ENCODE assay signal across 24 cellular contexts in genomic region chr3:143676021-143676420, GRCh38.
A peak's percentile ranks its signal among the peaks of the same experiment; 100 is the strongest.
DNase-seq lines count a peak whose midpoint lies in the region; ATAC-seq, FAIRE-seq and TF ChIP-seq lines count a peak whose summit lies in the region.
"Had no signal": no experiment of that assay in that cellular context is flagged by ENCODE, and none has a peak within 500 bp of the region (broad histone marks: within the 10 kb centered on the region; RNA-seq: fewer than 3 reads in every experiment).

No MANE protein-coding gene starts in this region.

- H4K20me1 ChIP-seq in K562 (replicated peaks; ENCODE audit: control insufficient read depth, insufficient read depth, low read length), result no peaks in the 10 kb centered on the region
- H4K20me1 ChIP-seq: BLaER1 treated with 17β-estradiol and CSF1 and Interleukin-3, amounts not matched to agents 10 nM and 100 nM had no signal

- H2AFZ ChIP-seq in K562 (ENCODE audit: low read depth, low read length), result peak overlapping the region; percentile 57; the same call in 1 of the 2 replicates

- no peak for FAIRE-seq in K562 (lab: Jason Lieb, UNC)
- FAIRE-seq: A204.1, GM18507 had no signal

- H3K79me2 ChIP-seq in K562 (ENCODE audit: control insufficient read depth, insufficient read depth, low read length), result no peaks in the 10 kb centered on the region

- no peak for ATAC-seq in K562
- no peak for ATAC-seq in stimulated activated naive CD8-positive, alpha-beta T cell treated with anti-CD3 and anti-CD28 coated beads, Interleukin-15, amount 100 ng/mL, for 72 hours
- ATAC-seq: HCT116, Panc1 had no signal

- H3K9me1 ChIP-seq in K562 (ENCODE audit: control insufficient read depth, insufficient read depth, low read length), result no peaks in the 10 kb centered on the region

- no peaks in the 10 kb centered on the region for H3K9me3 ChIP-seq in K562 (replicated peaks; ENCODE audit: control insufficient read depth, insufficient read depth, low read depth, low read length)
- H3K9me3 ChIP-seq in spleen, result no peaks in the 10 kb centered on the region
- H3K9me3 ChIP-seq: BLaER1 treated with 17β-estradiol and CSF1 and Interleukin-3, amounts not matched to agents 10 nM and 100 nM had no signal

- no peak for TF ChIP-seq EP300 in K562 (IDR thresholded peaks at IDR 0.05; ENCODE audit: low read length)

- DNase-seq in NCI-H510A treated with DMSO at 0.1 percent for 48 hours (lab: John Stamatoyannopoulos, UW) (peak; percentile 1), NCI-H510A (lab: John Stamatoyannopoulos, UW) (no peak), NCI-H2107 treated with DMSO at 0.1 percent for 48 hours (lab: John Stamatoyannopoulos, UW; ENCODE audit: unreplicated experiment) (peak; percentile 50), K562 (ENCODE audit: extremely low read depth in 1 of 4, low spot score in 3 of 4) (no peak), spleen (peak; percentile 68), ACHN (no peak), RPMI8226 (no peak)
- DNase-seq in stimulated activated naive CD8-positive, alpha-beta T cell treated with anti-CD3 and anti-CD28 coated beads, Interleukin-15, amount 100 ng/mL, for 72 hours, result no peak
- DNase-seq: AML-193; CD4-positive, alpha-beta T cell; DMS53; Kasumi-1; NCI-H1092 treated with DMSO at 0.1 percent for 48 hours; NCI-H1436; NCI-H1930; NCI-H526 treated with DMSO at 0.1 percent for 48 hours; SHP77 treated with DMSO at 0.1 percent for 48 hours; T-helper 1 cell had no signal

- no peaks in the 10 kb centered on the region; a peak in 1 of 5 replicates for H3K27me3 ChIP-seq in K562 (ENCODE audit: control insufficient read depth in 2 of 2, insufficient read depth in 2 of 2, low read length in 2 of 2)
- H3K27me3 ChIP-seq in spleen (replicated peaks in 1 of 7), result no peaks in the 10 kb centered on the region
- H3K27me3 ChIP-seq: BLaER1 treated with 17β-estradiol and CSF1 and Interleukin-3, amounts not matched to agents 10 nM and 100 nM had no signal

- no peak for TF ChIP-seq CTCF in K562 (IDR thresholded peaks at IDR 0.05 in 2 of 3, conservative IDR thresholded peaks at IDR 0.05 in 1 of 3; ENCODE audit: insufficient read depth in 2 of 3, low read depth in 1 of 3, low read length in 3 of 3)
- TF ChIP-seq CTCF in spleen (IDR thresholded peaks at IDR 0.05 in 8 of 11, conservative IDR thresholded peaks at IDR 0.05 in 3 of 11), result no peak

- 25% methylated on average over 6 of the region's 6 CpGs for WGBS in K562 (ENCODE audit: insufficient coverage, low coverage, missing lambda C conversion rate)
- 94 to 97% (median 96%) methylated on average over 6 of the region's 6 CpGs for WGBS in spleen, 5 donors

- H3K4me1 Mint-ChIP-seq in stimulated activated naive CD8-positive, alpha-beta T cell treated with anti-CD3 and anti-CD28 coated beads, Interleukin-15, amount 100 ng/mL, for 72 hours, result peaks cover 7% of the 10 kb centered on the region

- in situ Hi-C loops in K562 (cut with MboI) (no loop called here), ACHN (cut with HindIII; ENCODE audit: low pct_ligation_motif_present, low pct_unique_long_range_greater_than_20kb, low sequenced_read_pairs) (no loop called here)

- BruUV-seq in K562 (replicated peaks; lab: Mats Ljungman, UMichigan), result no TSS peak

- H3K27ac ChIP-seq in K562 (ENCODE audit: extremely low read depth, low read depth, low read length) (no peak overlapping the region), spleen (no peak overlapping the region)
- H3K27ac ChIP-seq: BLaER1 treated with 17β-estradiol and CSF1 and Interleukin-3, amounts not matched to agents 10 nM and 100 nM had no signal

- intact Hi-C loops in K562 (cut with micrococcal nuclease) (no loop called here), spleen (cut with DNase I; ENCODE audit: low total_unique reads) (loop anchor here (10.0 kb wide), 2 partner anchors 551 to 651 kb away; no protein-coding TSS in a partner anchor)

- peak overlapping the region in 1 of 2 donors; percentile 86 for H3K27ac Mint-ChIP-seq in stimulated activated naive CD8-positive, alpha-beta T cell treated with anti-CD3 and anti-CD28 coated beads, Interleukin-15, amount 100 ng/mL, for 72 hours
- H3K27ac Mint-ChIP-seq: CD4-positive, alpha-beta T cell had no signal

- H3K4me2 ChIP-seq in K562 (ENCODE audit: insufficient read depth, low read length), result no peak overlapping the region
- H3K4me2 ChIP-seq: BLaER1 treated with 17β-estradiol and CSF1 and Interleukin-3, amounts not matched to agents 10 nM and 100 nM had no signal

- no peak overlapping the region for H3K4me3 Mint-ChIP-seq in stimulated activated naive CD8-positive, alpha-beta T cell treated with anti-CD3 and anti-CD28 coated beads, Interleukin-15, amount 100 ng/mL, for 72 hours
- H3K4me3 Mint-ChIP-seq: CD4-positive, alpha-beta T cell had no signal

- H3K4me3 ChIP-seq in K562, result no peak overlapping the region
- no peak overlapping the region for H3K4me3 ChIP-seq in spleen
- H3K4me3 ChIP-seq: BLaER1 treated with 17β-estradiol and CSF1 and Interleukin-3, amounts not matched to agents 10 nM and 100 nM had no signal

- CTCF ChIA-PET in K562 (lab: Yijun Ruan, JAX; ENCODE audit: low intra/inter-chr PET ratio), result interaction anchor here (0.7 kb wide), 1 partner anchor 648 kb away, joined by 3 read pairs; no protein-coding TSS in a partner anchor

- TF ChIP-seq RAD21 in K562 (CRISPR knock-in tag; conservative IDR thresholded peaks at IDR 0.05 in 1 of 2, IDR thresholded peaks at IDR 0.05 in 1 of 2), result no peak

- H3K27me3 Mint-ChIP-seq in stimulated activated naive CD8-positive, alpha-beta T cell treated with anti-CD3 and anti-CD28 coated beads, Interleukin-15, amount 100 ng/mL, for 72 hours, result no peaks in the 10 kb centered on the region
- H3K27me3 Mint-ChIP-seq: CD4-positive, alpha-beta T cell; IgD-negative memory B cell had no signal

- POLR2A ChIA-PET in K562 (lab: Yijun Ruan, JAX), result no interaction called here

- H3K4me1 ChIP-seq in K562 (replicated peaks in 1 of 2; ENCODE audit: control insufficient read depth in 2 of 2, insufficient read depth in 2 of 2, low read length in 2 of 2), result no peaks in the 10 kb centered on the region
- peaks cover 3 to 40% (median 17%) of the 10 kb centered on the region in 6 donors for H3K4me1 ChIP-seq in spleen

- no peak overlapping the region for H3K9ac ChIP-seq in K562 (ENCODE audit: insufficient read depth in 1 of 2, low read depth in 2 of 2, low read length in 2 of 2)
- H3K9ac ChIP-seq: BLaER1 treated with 17β-estradiol and CSF1 and Interleukin-3, amounts not matched to agents 10 nM and 100 nM had no signal

- TF ChIP-seq POLR2A in K562 (conservative IDR thresholded peaks at IDR 0.05) (no peak), spleen (IDR thresholded peaks at IDR 0.05) (no peak)

- no peaks in the 10 kb centered on the region for H3K9me3 Mint-ChIP-seq in stimulated activated naive CD8-positive, alpha-beta T cell treated with anti-CD3 and anti-CD28 coated beads, Interleukin-15, amount 100 ng/mL, for 72 hours
- H3K9me3 Mint-ChIP-seq: CD4-positive, alpha-beta T cell; IgD-negative memory B cell had no signal

- H3K36me3 ChIP-seq in K562 (ENCODE audit: control insufficient read depth, insufficient read depth, low read length) (no peaks in the 10 kb centered on the region), spleen (no peaks in the 10 kb centered on the region)

TF ChIP-seq in K562, 482 proteins besides CTCF, POLR2A, EP300 and RAD21:
- TF ChIP-seq ZNF41 (CRISPR knock-in tag; conservative IDR thresholded peaks at IDR 0.05) (no peak), STAG1 (CRISPR knock-in tag; IDR thresholded peaks at IDR 0.05; ENCODE audit: borderline replicate concordance) (no peak), TAF9B (IDR thresholded peaks at IDR 0.05; ENCODE audit: partially characterized antibody) (no peak), SMC3 (conservative IDR thresholded peaks at IDR 0.05; ENCODE audit: insufficient read depth, low read depth, low read length) (no peak), NRF1 (conservative IDR thresholded peaks at IDR 0.05 in 1 of 2, IDR thresholded peaks at IDR 0.05 in 1 of 2) (peak in 1 of 2 experiments; percentile 35; a peak in 1 of 4 replicates), SMARCB1 (IDR thresholded peaks at IDR 0.05; ENCODE audit: insufficient read length, low read depth) (no peak)

Comparison
In these comparisons a context has a peak if more than half of its experiments do, and no peak if none do; other contexts are left out.
1. DNase-seq: peak in NCI-H510A treated with DMSO at 0.1 percent for 48 hours (single experiment), NCI-H2107 treated with DMSO at 0.1 percent for 48 hours (single experiment) and spleen (single experiment); none in NCI-H510A (single experiment), K562 (0 of 4), ACHN (single experiment), stimulated activated naive CD8-positive, alpha-beta T cell treated with anti-CD3 and anti-CD28 coated beads, Interleukin-15, amount 100 ng/mL, for 72 hours (0 of 2) and RPMI8226 (single experiment).